22 cellular contexts compared by ENCODE assay signal in the genomic region with DNA sequence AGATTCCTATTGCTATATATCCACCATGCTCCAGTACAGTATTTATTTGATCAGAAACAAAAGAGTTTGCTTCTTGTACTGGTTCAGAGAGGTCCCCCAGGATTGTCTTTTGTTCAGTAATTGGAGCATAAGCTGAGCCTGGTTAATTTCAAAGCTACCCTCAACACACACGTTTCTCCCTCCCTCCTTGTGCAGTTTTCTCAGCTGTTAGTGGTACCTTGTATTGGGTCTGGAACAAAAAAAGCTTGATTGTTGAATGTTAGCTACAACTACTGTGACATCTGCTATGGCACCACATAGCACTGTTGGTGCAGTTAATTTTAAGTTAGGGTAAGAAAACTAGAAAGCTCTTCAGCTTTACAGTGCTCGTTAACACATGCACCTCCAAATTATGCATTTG.
"Had no signal": no experiment of that assay in that cellular context is flagged by ENCODE, and none has a peak within 500 bp of the region (broad histone marks: within the 10 kb centered on the region; RNA-seq: fewer than 3 reads in every experiment).

No MANE protein-coding gene starts in this region.

- H3K27ac Mint-ChIP-seq: activated B cell treated with CpG ODN at 0.5 μM for 24 hours; activated CD8-positive, alpha-beta T cell treated with anti-CD3 and anti-CD28 coated beads, Interleukin-2, amount 10 ng/mL, durations not matched to agents 7 days and 5 days; activated naive CD4-positive, alpha-beta T cell treated with anti-CD3 and anti-CD28 coated beads, Interleukin-2, amount 50 U/mL, for 72 hours; memory B cell; natural killer cell had no signal

- H3K27ac ChIP-seq: esophagus muscularis mucosa, left ventricle myocardium inferior, right atrium auricular region, skin epidermis, tibial artery had no signal

- H3K36me3 ChIP-seq: esophagus muscularis mucosa, left ventricle myocardium inferior, right atrium auricular region, tibial artery had no signal

- H3K27me3 ChIP-seq: esophagus muscularis mucosa, right atrium auricular region, tibial artery had no signal

- H3K36me3 Mint-ChIP-seq: activated naive CD4-positive, alpha-beta T cell treated with anti-CD3 and anti-CD28 coated beads, Interleukin-2, amount 50 U/mL, for 72 hours; natural killer cell had no signal

- H3K9me3 Mint-ChIP-seq: activated B cell treated with CpG ODN at 0.5 μM for 24 hours; activated CD4-positive, alpha-beta T cell treated with anti-CD3 and anti-CD28 coated beads, Interleukin-2, amount 10 ng/mL, durations not matched to agents 24 days and 14 days; activated naive CD4-positive, alpha-beta T cell treated with anti-CD3 and anti-CD28 coated beads, Interleukin-2, amount 50 U/mL, for 72 hours; memory B cell; natural killer cell had no signal

- H3K4me1 Mint-ChIP-seq: activated B cell treated with CpG ODN at 0.5 μM for 24 hours had no signal

- DNase-seq: activated B cell treated with CpG ODN at 0.5 μM for 24 hours; activated CD8-positive, alpha-beta memory T cell treated with anti-CD3 and anti-CD28 coated beads, Interleukin-2, amount 50 U/mL, for 4 hours; activated gamma-delta T cell; activated T-cell treated with anti-CD3 and anti-CD28 coated beads, Interleukin-2, amount 50 U/mL, for 48 hours; cortex of kidney; effector CD4-positive, alpha-beta T cell; left ventricle myocardium inferior; mucosa of descending colon; natural killer cell; occipital lobe; stimulated activated CD4-positive, alpha-beta T cell treated with anti-CD3 and anti-CD28 coated beads, Interleukin-15, amount 100 ng/mL, for 24 hours; stimulated activated CD4-positive, alpha-beta T cell treated with anti-CD3 and anti-CD28 coated beads, Interleukin-4, amount 100 ng/mL, for 1 hour; stimulated activated naive CD4-positive, alpha-beta T cell; tibial artery had no signal

- H3K27me3 Mint-ChIP-seq: activated B cell treated with CpG ODN at 0.5 μM for 24 hours; activated CD4-positive, alpha-beta T cell treated with anti-CD3 and anti-CD28 coated beads, Interleukin-2, amount 10 ng/mL, durations not matched to agents 24 days and 14 days; memory B cell had no signal

- H3K9me3 ChIP-seq: esophagus muscularis mucosa, left ventricle myocardium inferior, mucosa of descending colon, right atrium auricular region, tibial artery had no signal

- FAIRE-seq: urothelium cell line had no signal

- H3K4me3 ChIP-seq: esophagus muscularis mucosa, left ventricle myocardium inferior, mucosa of descending colon, right atrium auricular region, skin epidermis, tibial artery had no signal

- ATAC-seq: activated naive CD4-positive, alpha-beta T cell treated with anti-CD3 and anti-CD28 coated beads, Interleukin-2, amount 50 U/mL, for 72 hours; mucosa of descending colon had no signal

- H3K4me3 Mint-ChIP-seq: activated B cell treated with CpG ODN at 0.5 μM for 24 hours; activated CD8-positive, alpha-beta T cell treated with anti-CD3 and anti-CD28 coated beads, Interleukin-2, amount 10 ng/mL, durations not matched to agents 7 days and 5 days; memory B cell; natural killer cell had no signal
